Comparison of ENCODE assay signal across 25 cellular contexts in the genomic region with DNA sequence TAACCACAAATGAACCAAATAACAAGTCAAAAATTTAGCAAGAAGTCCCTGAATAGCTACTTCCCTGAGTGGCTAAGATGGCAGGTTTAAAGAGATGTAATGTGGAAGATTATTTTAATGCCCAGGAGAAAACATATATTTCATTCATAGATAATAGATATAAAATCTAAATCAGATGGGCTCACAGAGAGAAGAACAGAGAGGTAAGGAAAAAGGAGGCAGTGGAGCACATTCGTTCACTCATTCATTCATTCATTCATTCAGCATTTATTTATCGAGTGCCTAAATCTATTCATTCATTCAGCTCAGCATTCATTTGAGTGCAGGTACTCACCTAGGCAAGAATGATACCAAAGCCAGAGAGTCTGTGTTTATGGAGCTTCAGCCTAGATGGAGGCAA. TPM values are rescaled to one million over a fixed set of nuclear protein-coding genes. Genes with fewer than 3 reads are reported as not detected.
"Had no signal": no experiment of that assay in that cellular context is flagged by ENCODE, and none has a peak within 500 bp of the region (broad histone marks: within the 10 kb centered on the region; RNA-seq: fewer than 3 reads in every experiment).

No MANE protein-coding gene starts in this region.

- H3K4me1 ChIP-seq: lower lobe of right lung, stomach, transverse colon had no signal

- H3K4me3 ChIP-seq: cardiac muscle cell, lower lobe of right lung, stomach, suprapubic skin, transverse colon had no signal

- H3K27me3 ChIP-seq: stomach, suprapubic skin, transverse colon had no signal

- H3K36me3 ChIP-seq: cardiac muscle cell, lower lobe of right lung, stomach, suprapubic skin, transverse colon had no signal

- ATAC-seq: left lobe of liver, sciatic nerve had no signal

- H3K27ac ChIP-seq: cardiac muscle cell, lower lobe of right lung, stomach, suprapubic skin, transverse colon had no signal

- DNase-seq: activated B cell treated with CpG ODN at 0.5 μM for 24 hours; activated CD4-positive, alpha-beta T cell treated with anti-CD3 and anti-CD28 coated beads, Interleukin-2, amount 50 U/mL, for 48 hours; activated naive CD4-positive, alpha-beta T cell treated with Interleukin-2 at 50 U/mL for 16 hours; activated naive CD8-positive, alpha-beta T cell treated with anti-CD3 and anti-CD28 coated beads for 36 hours; activated T-cell treated with anti-CD3 and anti-CD28 coated beads, Interleukin-2, amount 50 U/mL, for 48 hours; amniotic stem cell; effector CD4-positive, alpha-beta T cell; erythroblast; foreskin fibroblast; lower lobe of right lung; naive B cell; posterior cingulate gyrus; stimulated activated CD4-positive, alpha-beta T cell treated with anti-CD3 and anti-CD28 coated beads, Interleukin-15, amount 100 ng/mL, for 24 hours; stomach; transverse colon had no signal

- H3K9me3 ChIP-seq: lower lobe of right lung, stomach, suprapubic skin, transverse colon had no signal

RNA-seq across cellular contexts. Expression of a gene that starts 32.1 kb away (rescaled TPM):
- total RNA-seq: activated B cell treated with CpG ODN at 0.5 μM for 24 hours; activated CD4-positive, alpha-beta T cell treated with anti-CD3 and anti-CD28 coated beads for 36 hours; activated CD8-positive, alpha-beta memory T cell treated with anti-CD3 and anti-CD28 coated beads for 36 hours; activated naive CD8-positive, alpha-beta T cell treated with anti-CD3 and anti-CD28 coated beads for 36 hours; cardiac muscle cell; fibroblast of lung; kidney epithelial cell; mesenteric fat pad; sciatic nerve had no signal
- polyA plus RNA-seq: cardiac muscle cell, fibroblast of lung, neural cell had no signal
